Comparison of ENCODE assay signal across 8 cellular contexts in the genomic region with DNA sequence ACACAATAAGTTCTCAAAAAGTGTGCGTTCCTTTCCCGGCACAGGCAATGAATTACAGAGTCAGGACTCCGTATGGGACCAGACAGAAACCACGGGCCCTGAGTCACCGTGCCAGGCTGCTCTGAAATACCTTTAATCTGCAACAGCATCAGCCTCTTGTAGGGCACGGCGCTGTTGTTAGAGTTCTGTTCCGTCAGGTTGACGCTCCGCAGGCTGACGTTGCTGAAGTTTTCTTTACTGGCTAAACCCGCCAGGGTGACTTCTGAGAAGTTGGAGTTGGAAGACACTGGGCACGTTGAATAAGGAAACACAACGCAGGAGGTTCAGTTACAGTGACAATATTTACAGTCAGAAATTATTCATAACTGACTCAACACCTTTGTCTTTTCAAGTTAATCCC.
DNase-seq lines count a peak whose midpoint lies in the region; ATAC-seq and TF ChIP-seq lines count a peak whose summit lies in the region.
"Not testable (repeated sequence)": the region's sequence is repeated elsewhere in the genome, so short reads cannot be mapped to it uniquely, and the experiment has no call there.

No MANE protein-coding gene starts in this region.

- DNase-seq in CD8-positive, alpha-beta T cell; Panc1 (ENCODE audit: low read depth, low spot score); WTC11 (ENCODE audit: low spot score); endothelial cell (ENCODE audit: low spot score): not testable (repeated sequence)
- peak; percentile 28 for DNase-seq in right atrium auricular region (ENCODE audit: low spot score)

- TF ChIP-seq CTCF in CD8-positive, alpha-beta T cell (IDR thresholded peaks at IDR 0.05); Panc1 (IDR thresholded peaks at IDR 0.05); WTC11 (IDR thresholded peaks at IDR 0.05); endothelial cell (IDR thresholded peaks at IDR 0.05; ENCODE audit: unreplicated experiment); right atrium auricular region (IDR thresholded peaks at IDR 0.05): not testable (repeated sequence)

- not testable (repeated sequence) for H3K27ac Mint-ChIP-seq in CD8-positive, alpha-beta T cell; activated T-helper 17 cell treated with anti-CD3 and anti-CD28 coated beads, Interleukin-2, amount 50 U/mL, for 72 hours; endothelial cell (ENCODE audit: unreplicated experiment)
- peak overlapping the region; percentile 35; the same call in 1 of the 2 replicates for H3K27ac Mint-ChIP-seq in WTC11

- not testable (repeated sequence) for H3K4me3 ChIP-seq in CD8-positive, alpha-beta T cell (ENCODE audit: low read depth, low read length); Panc1 (ENCODE audit: low read depth in 2 of 2, low read length in 2 of 2); right atrium auricular region; rectal smooth muscle tissue (ENCODE audit: low read length); stomach smooth muscle (ENCODE audit: low read length in 2 of 2)

- not testable (repeated sequence) for BruUV-seq in Panc1 (replicated peaks; lab: Mats Ljungman, UMichigan)

- not testable (repeated sequence) for H3K27ac ChIP-seq in CD8-positive, alpha-beta T cell (ENCODE audit: low read depth, low read length); Panc1 (ENCODE audit: low read length); right atrium auricular region
- H3K27ac ChIP-seq in rectal smooth muscle tissue (ENCODE audit: low read depth, low read length) (peak overlapping the region; percentile 83), stomach smooth muscle (ENCODE audit: low read length) (peak overlapping the region; percentile 13)

- not testable (repeated sequence) for H3K9me3 Mint-ChIP-seq in CD8-positive, alpha-beta T cell; WTC11; activated T-helper 17 cell treated with anti-CD3 and anti-CD28 coated beads, Interleukin-2, amount 50 U/mL, for 72 hours; endothelial cell (ENCODE audit: unreplicated experiment)

- H3K9me3 ChIP-seq in CD8-positive, alpha-beta T cell (ENCODE audit: low read length); Panc1 (ENCODE audit: control insufficient read depth, insufficient read depth, low read depth, low read length); right atrium auricular region; stomach smooth muscle (ENCODE audit: control insufficient read depth in 2 of 2, low read length in 2 of 2): not testable (repeated sequence)

- H3K9ac ChIP-seq in rectal smooth muscle tissue (ENCODE audit: low read length): not testable (repeated sequence)
- peak overlapping the region in 1 of 2 donors; percentile 76 for H3K9ac ChIP-seq in stomach smooth muscle (ENCODE audit: low read length in 2 of 2)

- H3K27me3 ChIP-seq in CD8-positive, alpha-beta T cell (ENCODE audit: insufficient read depth, low read length); Panc1 (ENCODE audit: control insufficient read depth, insufficient read depth, low read length); right atrium auricular region; rectal smooth muscle tissue (ENCODE audit: control insufficient read depth, insufficient read depth, low read length); stomach smooth muscle (ENCODE audit: control insufficient read depth in 1 of 2, insufficient read depth in 2 of 2, low read length in 2 of 2): not testable (repeated sequence)

- not testable (repeated sequence) for H3K4me1 ChIP-seq in CD8-positive, alpha-beta T cell (ENCODE audit: insufficient read depth, low read length); Panc1 (ENCODE audit: control insufficient read depth, insufficient read depth, low read length); right atrium auricular region
- peaks cover 22% of the 10 kb centered on the region for H3K4me1 ChIP-seq in rectal smooth muscle tissue (ENCODE audit: control insufficient read depth, insufficient read depth, low read length)
- peaks cover 30% of the 10 kb centered on the region for H3K4me1 ChIP-seq in stomach smooth muscle (ENCODE audit: control insufficient read depth, insufficient read depth, low read length)

- intact Hi-C loops in CD8-positive, alpha-beta T cell (cut with DNase I, micrococcal nuclease); Panc1 (cut with micrococcal nuclease; ENCODE audit: unreplicated experiment): not testable (repeated sequence)

- peak; percentile 30 for ATAC-seq in CD8-positive, alpha-beta T cell
- peak; percentile 42; the same call in 1 of the 2 replicates for ATAC-seq in Panc1
- ATAC-seq in WTC11: not testable (repeated sequence)
- ATAC-seq in activated T-helper 17 cell treated with anti-CD3 and anti-CD28 coated beads, Interleukin-2, amount 50 U/mL, for 72 hours (replicated peaks): peak; percentile 64

- H3K4me3 Mint-ChIP-seq in CD8-positive, alpha-beta T cell; WTC11: not testable (repeated sequence)
- peak overlapping the region; percentile 22 for H3K4me3 Mint-ChIP-seq in activated T-helper 17 cell treated with anti-CD3 and anti-CD28 coated beads, Interleukin-2, amount 50 U/mL, for 72 hours
- H3K4me3 Mint-ChIP-seq in endothelial cell (ENCODE audit: unreplicated experiment): peak overlapping the region; percentile 59

- H3K4me1 Mint-ChIP-seq in CD8-positive, alpha-beta T cell (ENCODE audit: low read depth): peaks cover 21% of the 10 kb centered on the region
- H3K4me1 Mint-ChIP-seq in WTC11: peaks cover 13% of the 10 kb centered on the region
- not testable (repeated sequence) for H3K4me1 Mint-ChIP-seq in activated T-helper 17 cell treated with anti-CD3 and anti-CD28 coated beads, Interleukin-2, amount 50 U/mL, for 72 hours
- H3K4me1 Mint-ChIP-seq in endothelial cell (ENCODE audit: unreplicated experiment): peaks cover 22% of the 10 kb centered on the region

- H3K36me3 Mint-ChIP-seq in CD8-positive, alpha-beta T cell: peaks cover 85% of the 10 kb centered on the region
- peaks cover 54% of the 10 kb centered on the region for H3K36me3 Mint-ChIP-seq in WTC11
- peaks cover 93% of the 10 kb centered on the region for H3K36me3 Mint-ChIP-seq in activated T-helper 17 cell treated with anti-CD3 and anti-CD28 coated beads, Interleukin-2, amount 50 U/mL, for 72 hours (ENCODE audit: low read depth)
- H3K36me3 Mint-ChIP-seq in endothelial cell (ENCODE audit: low read depth, unreplicated experiment): peaks cover 68% of the 10 kb centered on the region

- CTCF ChIA-PET in CD8-positive, alpha-beta T cell (lab: Charles Lee): interaction anchor here (1.0 to 2.2 kb wide), 3 partner anchors 8 to 102 kb away, joined by 3 to 9 read pairs (median 3); no protein-coding TSS in a partner anchor
- CTCF ChIA-PET in Panc1 (lab: Charles Lee): not testable (repeated sequence)
- CTCF ChIA-PET in WTC11 (lab: Charles Lee): interaction anchor here (0.9 to 1.2 kb wide), 4 partner anchors 8 to 247 kb away, joined by 3 to 8 read pairs (median 3); no protein-coding TSS in a partner anchor

- H3K27me3 Mint-ChIP-seq in CD8-positive, alpha-beta T cell (ENCODE audit: low read depth); WTC11 (ENCODE audit: low read depth); activated T-helper 17 cell treated with anti-CD3 and anti-CD28 coated beads, Interleukin-2, amount 50 U/mL, for 72 hours; endothelial cell (ENCODE audit: unreplicated experiment): not testable (repeated sequence)

- H3K36me3 ChIP-seq in CD8-positive, alpha-beta T cell (ENCODE audit: insufficient read depth, low read length); Panc1 (ENCODE audit: control insufficient read depth, insufficient read depth, low read length): not testable (repeated sequence)
- H3K36me3 ChIP-seq in right atrium auricular region (peaks cover 96% of the 10 kb centered on the region), rectal smooth muscle tissue (ENCODE audit: control insufficient read depth, insufficient read depth, low read length) (peaks cover 27% of the 10 kb centered on the region), stomach smooth muscle (ENCODE audit: control insufficient read depth in 2 of 2, insufficient read depth in 2 of 2, low read length in 2 of 2) (peaks cover 57 to 61% of the 10 kb centered on the region in 2 donors)

- POLR2A ChIA-PET in CD8-positive, alpha-beta T cell (lab: Charles Lee): interaction anchor here (0.6 kb wide), 1 partner anchor 907 kb away, joined by 3 read pairs; no protein-coding TSS in a partner anchor
- POLR2A ChIA-PET in Panc1 (lab: Charles Lee); WTC11 (lab: Charles Lee): not testable (repeated sequence)

- in situ Hi-C loops in Panc1 (cut with HindIII; ENCODE audit: low pct_unique_long_range_greater_than_20kb, low sequenced_read_pairs): not testable (repeated sequence)
